In genomic region chr19:1797313-1797712, GRCh38 we compare ENCODE assay signal across 2 cellular contexts. TPM values are rescaled to one million over a fixed set of nuclear protein-coding genes. Genes with fewer than 3 reads are reported as not detected.
"Had no signal": no experiment of that assay in that cellular context is flagged by ENCODE, and none has a peak within 500 bp of the region (broad histone marks: within the 10 kb centered on the region; RNA-seq: fewer than 3 reads in every experiment).

No MANE protein-coding gene starts in this region.

RNA-seq across cellular contexts. Expression of gene ONECUT3, which starts 44.0 kb away (rescaled TPM):
- polyA plus RNA-seq: adipose tissue, cardiac muscle cell had no signal
